In genomic region chr12:49043856-49044258, GRCh38 we compare ENCODE assay signal across 8 cellular contexts. TPM values are rescaled to one million over a fixed set of nuclear protein-coding genes. Genes with fewer than 3 reads are reported as not detected.
A peak's percentile ranks its signal among the peaks of the same experiment; 100 is the strongest.
DNase-seq lines count a peak whose midpoint lies in the region; ATAC-seq and TF ChIP-seq lines count a peak whose summit lies in the region.

No MANE protein-coding gene starts in this region.

- DNase-seq in GM10248 (ENCODE audit: extremely low spot score), result peak; percentile 85
- DNase-seq in NCI-H1694 (lab: John Stamatoyannopoulos, UW), result peak; percentile 24
- DNase-seq in activated CD4-positive, alpha-beta T cell treated with anti-CD3 and anti-CD28 coated beads for 4 hours, result peak; percentile 76 to 82
- DNase-seq in choroid plexus epithelial cell (ENCODE audit: low read depth), result peak; percentile 71
- peak; percentile 79 for DNase-seq in lower lobe of right lung
- peak; percentile 72 to 81 for DNase-seq in stimulated activated CD8-positive, alpha-beta memory T cell treated with anti-CD3 and anti-CD28 coated beads, Interleukin-2, amount 100 ng/mL, for 48 hours (ENCODE audit: low read depth in 2 of 2)

- H3K4me3 ChIP-seq in choroid plexus epithelial cell (ENCODE audit: low read depth, low read length) (no peak overlapping the region), lower lobe of right lung (no peak overlapping the region)

- TF ChIP-seq CTCF in GM10248 (IDR thresholded peaks at IDR 0.05; ENCODE audit: control extremely low read depth, extremely low read depth, low read depth, missing control alignments), result peak; percentile 81
- peak; percentile 84 for TF ChIP-seq CTCF in choroid plexus epithelial cell (conservative IDR thresholded peaks at IDR 0.05; ENCODE audit: low read depth, low read length)
- peak; percentile 65 for TF ChIP-seq CTCF in lower lobe of right lung (IDR thresholded peaks at IDR 0.05)

- intact Hi-C loops in lower lobe of right lung (cut with DNase I), result no loop called here

- CTCF ChIA-PET in GM10248 (lab: Yijun Ruan, JAX), result interaction anchor here (0.8 to 12.3 kb wide), 19 partner anchors 8 to 87 kb away, joined by 3 to 203 read pairs (median 5); partner anchors contain the start of genes ARF3, KMT2D and WNT1

- no peaks in the 10 kb centered on the region for H3K27me3 ChIP-seq in lower lobe of right lung (ENCODE audit: low read depth)

- POLR2A ChIA-PET in GM10248 (lab: Yijun Ruan, JAX), result interaction anchor here (0.9 to 1.4 kb wide), 2 partner anchors 14 to 87 kb away, joined by 3 read pairs; partner anchors contain the start of gene TUBA1B

- peaks cover 99% of the 10 kb centered on the region for H3K36me3 ChIP-seq in lower lobe of right lung

- ATAC-seq in lower lobe of right lung (peak; percentile 59 to 70), GM18868 (IDR thresholded peaks at IDR 0.05; ENCODE audit: unreplicated experiment) (no peak), HG03432 (IDR thresholded peaks at IDR 0.05; ENCODE audit: unreplicated experiment) (no peak)

- H3K27ac ChIP-seq in lower lobe of right lung, result no peak overlapping the region

- no peaks in the 10 kb centered on the region for H3K4me1 ChIP-seq in lower lobe of right lung

- H3K9me3 ChIP-seq in lower lobe of right lung, result no peaks in the 10 kb centered on the region

RNA-seq across cellular contexts. Expression of gene KMT2D, which starts 16.7 kb away (rescaled TPM):
- 114 TPM for total RNA-seq in lower lobe of right lung

RNA-seq across cellular contexts. Expression of gene PRKAG1, which starts 25.3 kb away (rescaled TPM):
- 49.2 TPM for total RNA-seq in lower lobe of right lung

RNA-seq across cellular contexts. Expression of gene RHEBL1, which starts 25.9 kb away (rescaled TPM):
- 1.5 TPM for total RNA-seq in lower lobe of right lung

RNA-seq across cellular contexts. Expression of gene DDN, which starts 44.7 kb away (rescaled TPM):
- total RNA-seq in lower lobe of right lung, result not detected

RNA-seq across cellular contexts. Expression of gene DHH, which starts 50.7 kb away (rescaled TPM):
- 1.5 TPM for total RNA-seq in lower lobe of right lung

Comparison
In these comparisons a context has a peak if more than half of its experiments do, and no peak if none do; other contexts are left out.
1. DNase-seq: peak in every context shown above with its lines; median percentile 85 in GM10248; 79 in activated CD4-positive, alpha-beta T cell treated with anti-CD3 and anti-CD28 coated beads for 4 hours; 79 in lower lobe of right lung; 76 in stimulated activated CD8-positive, alpha-beta memory T cell treated with anti-CD3 and anti-CD28 coated beads, Interleukin-2, amount 100 ng/mL, for 48 hours; 71 in choroid plexus epithelial cell; 24 in NCI-H1694.
2. ATAC-seq: peak in lower lobe of right lung (2 of 2); none in GM18868 (single experiment) and HG03432 (single experiment).
3. Peak in every context shown above with its lines, with median percentiles within 50 percentile points of each other: CTCF ChIP-seq.